ENCODE assay signal across 29 cellular contexts in the genomic region with DNA sequence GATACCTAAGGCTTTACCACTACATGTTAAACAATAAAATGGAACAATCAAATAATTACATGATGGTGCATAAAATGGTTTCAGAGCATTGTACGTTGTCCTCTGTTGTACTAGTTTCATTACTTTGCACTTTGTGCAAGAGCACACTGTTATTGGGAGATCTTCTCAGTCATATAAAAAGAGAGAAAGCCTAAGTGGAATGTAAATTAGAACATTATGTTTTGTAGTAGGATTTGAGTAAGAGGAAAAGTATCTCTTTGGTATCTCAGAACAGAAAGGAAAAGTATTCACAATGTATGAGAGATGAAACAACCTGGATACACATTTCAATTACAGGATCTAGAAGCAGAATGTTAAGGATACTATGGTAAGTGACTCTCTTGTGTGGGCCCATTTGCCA. TPM values are rescaled to one million over a fixed set of nuclear protein-coding genes. Genes with fewer than 3 reads are reported as not detected.
DNase-seq lines count a peak whose midpoint lies in the region; FAIRE-seq and TF ChIP-seq lines count a peak whose summit lies in the region.
"Had no signal": no experiment of that assay in that cellular context is flagged by ENCODE, and none has a peak within 500 bp of the region (broad histone marks: within the 10 kb centered on the region; RNA-seq: fewer than 3 reads in every experiment).

No MANE protein-coding gene starts in this region.

- POLR2A ChIA-PET in RWPE1 (lab: Yijun Ruan, JAX; ENCODE audit: low non-redundant PET), result no interaction called here

- H3K36me3 ChIP-seq in astrocyte (ENCODE audit: insufficient read depth, low read length), result no peaks in the 10 kb centered on the region
- H3K36me3 ChIP-seq: BLaER1 treated with 17β-estradiol and CSF1 and Interleukin-3, amounts not matched to agents 10 nM and 100 nM had no signal

- TF ChIP-seq CTCF in AG10803 (conservative IDR thresholded peaks at IDR 0.05; ENCODE audit: low read length) (no peak), astrocyte (IDR thresholded peaks at IDR 0.05; ENCODE audit: insufficient read depth, low read depth, low read length) (no peak), RWPE1 (conservative IDR thresholded peaks at IDR 0.05; ENCODE audit: low read depth) (no peak)

- H3K4me1 ChIP-seq in astrocyte (ENCODE audit: insufficient read depth, low read length), result no peaks in the 10 kb centered on the region

- H3K27ac Mint-ChIP-seq in astrocyte (ENCODE audit: unreplicated experiment), result peak overlapping the region; percentile 20
- H3K27ac Mint-ChIP-seq: CD4-positive, alpha-beta T cell had no signal

- H3K27me3 ChIP-seq in astrocyte (ENCODE audit: insufficient read depth, low read length), result no peaks in the 10 kb centered on the region
- H3K27me3 ChIP-seq: BLaER1 treated with 17β-estradiol and CSF1 and Interleukin-3, amounts not matched to agents 10 nM and 100 nM had no signal

- no peaks in the 10 kb centered on the region for H3K27me3 Mint-ChIP-seq in astrocyte (ENCODE audit: low read depth, unreplicated experiment)

- FAIRE-seq in GM18507 (lab: Jason Lieb, UNC) (peak; percentile 29), astrocyte (lab: Jason Lieb, UNC) (no peak)
- FAIRE-seq: D721Med, GM12878 had no signal

- peaks cover 10% of the 10 kb centered on the region for H3K4me1 Mint-ChIP-seq in astrocyte (ENCODE audit: low read depth, unreplicated experiment)

- H3K9me3 ChIP-seq in astrocyte (ENCODE audit: insufficient read depth, low read depth, low read length), result no peaks in the 10 kb centered on the region

- H3K9me3 Mint-ChIP-seq in astrocyte (ENCODE audit: unreplicated experiment), result peaks cover 8% of the 10 kb centered on the region

- CTCF ChIA-PET in RWPE1 (lab: Yijun Ruan, JAX), result no interaction called here

- H3K4me2 ChIP-seq in astrocyte (ENCODE audit: low read length), result no peak overlapping the region

- no peaks in the 10 kb centered on the region for H3K79me2 ChIP-seq in astrocyte (ENCODE audit: insufficient read depth, low read length)

- no peaks in the 10 kb centered on the region for H4K20me1 ChIP-seq in astrocyte (ENCODE audit: insufficient read depth, low read length)
- H4K20me1 ChIP-seq: BLaER1 treated with 17β-estradiol and CSF1 and Interleukin-3, amounts not matched to agents 10 nM and 100 nM had no signal

- H3K4me3 Mint-ChIP-seq in astrocyte (ENCODE audit: unreplicated experiment), result no peak overlapping the region
- H3K4me3 Mint-ChIP-seq: CD4-positive, alpha-beta T cell had no signal

- no peaks in the 10 kb centered on the region for H3K36me3 Mint-ChIP-seq in astrocyte (ENCODE audit: low read depth, unreplicated experiment)

- H3K4me3 ChIP-seq in AG10803 (ENCODE audit: low read length), result no peak overlapping the region
- no peak overlapping the region for H3K4me3 ChIP-seq in astrocyte (ENCODE audit: insufficient read depth, low read depth, low read length)
- H3K4me3 ChIP-seq: BLaER1 treated with 17β-estradiol and CSF1 and Interleukin-3, amounts not matched to agents 10 nM and 100 nM; GM12878 had no signal

- no peak overlapping the region for H3K27ac ChIP-seq in astrocyte (ENCODE audit: low read depth, low read length)
- H3K27ac ChIP-seq in RWPE1, result no peak overlapping the region
- H3K27ac ChIP-seq: BLaER1 treated with 17β-estradiol and CSF1 and Interleukin-3, amounts not matched to agents 10 nM and 100 nM; HL-60 had no signal

- H3K9ac ChIP-seq in astrocyte (ENCODE audit: low read length), result no peak overlapping the region
- H3K9ac ChIP-seq: BLaER1 treated with 17β-estradiol and CSF1 and Interleukin-3, amounts not matched to agents 10 nM and 100 nM had no signal

- DNase-seq in AG10803 (ENCODE audit: low read depth), result peak; percentile 53
- no peak for DNase-seq in GM18507 (ENCODE audit: extremely low spot score, insufficient read length, low read depth)
- DNase-seq in astrocyte (ENCODE audit: low read depth), result no peak
- DNase-seq in fibroblast of peridontal ligament (ENCODE audit: extremely low read depth), result peak; percentile 54
- DNase-seq in dermis blood vessel endothelial cell, result no peak
- DNase-seq in activated CD8-positive, alpha-beta memory T cell treated with anti-CD3 and anti-CD28 coated beads, Interleukin-2, amount 50 U/mL, for 4 hours, result no peak
- no peak for DNase-seq in RWPE1 (ENCODE audit: low spot score)
- DNase-seq in T1000 (lab: John Stamatoyannopoulos, UW), result no peak
- DNase-seq: AML-193; CD4-positive, alpha-beta T cell; Karpas-422; NCI-H1105 treated with DMSO at 0.1 percent for 48 hours; NCI-H146; NCI-H1930; NCI-H2107; NCI-H446; NCI-H524 treated with DMSO at 0.1 percent for 48 hours; NCI-H82; NK-92 treated with Interleukin-12 subunit alpha and Interleukin-12 subunit beta, amount 100 ng/mL, for 24 hours; PC-3 had no signal

- no peak overlapping the region for H2AFZ ChIP-seq in astrocyte (ENCODE audit: low read depth, low read length)

RNA-seq across cellular contexts. Expression of a gene that starts 26.9 kb away (rescaled TPM):
- total RNA-seq in astrocyte (not detected in 2 replicates), dermis blood vessel endothelial cell (0.33 and 0.34 TPM in 2 replicates)
- total RNA-seq: A673; CD4-positive, alpha-beta T cell; G401; GM12878; H4; PC-3; Right ventricle myocardium inferior; SK-MEL-5 had no signal

RNA-seq across cellular contexts. Expression of a gene that starts 48.2 kb away (rescaled TPM):
- total RNA-seq in astrocyte (178 and 217 TPM in 2 replicates), dermis blood vessel endothelial cell (102 and 131 TPM in 2 replicates)
- total RNA-seq: G401 had no signal

Comparison
In these comparisons a context has a peak if more than half of its experiments do, and no peak if none do; other contexts are left out.
1. DNase-seq: peak in AG10803 (single experiment) and fibroblast of peridontal ligament (single experiment); none in GM18507 (single experiment), astrocyte (single experiment), dermis blood vessel endothelial cell (single experiment), activated CD8-positive, alpha-beta memory T cell treated with anti-CD3 and anti-CD28 coated beads, Interleukin-2, amount 50 U/mL, for 4 hours (single experiment), RWPE1 (single experiment) and T1000 (single experiment).